In the genomic region with DNA sequence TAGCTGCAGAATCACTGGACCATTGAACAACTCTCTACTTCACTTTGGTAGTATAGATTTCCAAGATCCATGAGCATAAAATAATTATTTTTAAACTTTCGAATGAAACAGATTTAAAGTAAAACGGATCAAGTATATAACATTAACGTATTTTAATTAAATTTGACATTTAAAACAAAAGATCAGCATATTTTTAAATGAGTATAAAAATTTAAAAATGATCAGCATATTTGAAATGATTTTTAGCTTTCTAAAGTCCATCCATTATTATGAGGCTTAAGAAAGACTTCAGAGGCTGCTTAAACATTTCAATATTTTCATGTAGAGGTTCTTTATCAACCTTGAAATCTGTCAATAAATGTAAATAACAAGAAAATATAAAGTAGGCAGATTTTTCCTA, we compare ENCODE assay signal across 8 cellular contexts.
"Had no signal": no experiment of that assay in that cellular context is flagged by ENCODE, and none has a peak within 500 bp of the region (broad histone marks: within the 10 kb centered on the region; RNA-seq: fewer than 3 reads in every experiment).

No MANE protein-coding gene starts in this region.

- H3K27ac ChIP-seq: GM23248 had no signal

- H3K9ac ChIP-seq: GM23248 had no signal

- FAIRE-seq: HTR-8/SVneo had no signal

- H2AFZ ChIP-seq: GM23248 had no signal

- DNase-seq: GM23248, GOT3, H7, HFFc6, KG1 had no signal

- H3K9me3 ChIP-seq: HAP-1 had no signal

- ATAC-seq: HCT116 had no signal

- H3K36me3 ChIP-seq: HAP-1 had no signal

- H3K4me3 ChIP-seq: GM23248, HAP-1 had no signal
